In the genomic region with DNA sequence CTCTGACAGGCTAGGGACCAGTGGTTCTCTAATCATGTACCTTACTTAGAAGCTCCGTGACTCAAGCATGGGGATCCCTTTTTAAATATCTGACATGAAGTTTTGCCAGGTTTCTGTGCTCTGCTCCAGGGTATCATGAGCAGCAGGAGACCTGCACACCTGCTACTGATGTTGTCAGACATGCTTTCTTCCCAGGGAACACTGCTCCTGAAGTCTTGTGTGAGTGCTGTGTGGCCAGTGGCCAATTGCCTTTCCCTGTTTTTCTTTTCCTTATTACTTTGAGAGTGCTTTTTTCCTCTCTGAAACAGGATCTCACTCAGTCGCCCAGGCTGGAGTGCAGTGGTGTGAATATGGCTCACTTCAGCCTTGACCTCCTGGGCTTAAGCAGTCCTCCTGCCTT, we compare ENCODE assay signal across 29 cellular contexts.
"Had no signal": no experiment of that assay in that cellular context is flagged by ENCODE, and none has a peak within 500 bp of the region (broad histone marks: within the 10 kb centered on the region; RNA-seq: fewer than 3 reads in every experiment).

No MANE protein-coding gene starts in this region.

- H3K4me3 Mint-ChIP-seq: activated CD4-positive, alpha-beta memory T cell treated with anti-CD3 and anti-CD28 coated beads for 36 hours; activated naive CD4-positive, alpha-beta T cell treated with anti-CD3 and anti-CD28 coated beads for 36 hours; activated T-cell treated with anti-CD3 and anti-CD28 coated beads, Interleukin-2, amount 50 U/mL, for 4 hours; activated T-helper 1 cell treated with anti-CD3 and anti-CD28 coated beads, Interleukin-12 subunit alpha, Interleukin-12 subunit beta, Interleukin-2, Interleukin-4 antibody, amounts not matched to agents 30 ng/mL and 10 ng/mL and 1 ng/mL, durations not matched to agents 14 hours and 24 hours and 36 hours; brain had no signal

- H2AFZ ChIP-seq: PC-9 had no signal

- H3K27me3 ChIP-seq: adrenal gland had no signal

- H3K4me1 ChIP-seq: adrenal gland had no signal

- H3K36me3 ChIP-seq: adrenal gland, WERI-Rb-1 had no signal

- FAIRE-seq: astrocyte, RCC 7860 had no signal

- H3K27ac Mint-ChIP-seq: activated CD4-positive, alpha-beta memory T cell treated with anti-CD3 and anti-CD28 coated beads for 36 hours; activated naive CD4-positive, alpha-beta T cell treated with anti-CD3 and anti-CD28 coated beads for 36 hours; activated T-helper 1 cell treated with anti-CD3 and anti-CD28 coated beads, Interleukin-12 subunit alpha, Interleukin-12 subunit beta, Interleukin-2, Interleukin-4 antibody, amounts not matched to agents 30 ng/mL and 10 ng/mL and 1 ng/mL, durations not matched to agents 14 hours and 24 hours and 36 hours; brain had no signal

- H3K4me2 ChIP-seq: PC-9 had no signal

- ATAC-seq: activated naive CD4-positive, alpha-beta T cell treated with anti-CD3 and anti-CD28 coated beads, Interleukin-2, amount 50 U/mL, for 72 hours; activated T-cell treated with anti-CD3 and anti-CD28 coated beads, Interleukin-2, amount 50 U/mL, for 4 hours had no signal

- H3K27ac ChIP-seq: adrenal gland, PC-9, RWPE1, WERI-Rb-1 had no signal

- DNase-seq: activated CD4-positive, alpha-beta memory T cell treated with anti-CD3 and anti-CD28 coated beads for 36 hours; activated CD4-positive, alpha-beta T cell treated with anti-CD3 and anti-CD28 coated beads, Interleukin-2, amount 50 U/mL, for 1 hour; activated CD8-positive, alpha-beta memory T cell treated with anti-CD3 and anti-CD28 coated beads, Interleukin-2, amount 50 U/mL, for 4 hours; activated gamma-delta T cell treated with Interleukin-2 at 50 U/mL for 16 hours; activated naive CD4-positive, alpha-beta T cell treated with anti-CD3 and anti-CD28 coated beads for 36 hours; activated T-cell treated with anti-CD3 and anti-CD28 coated beads for 4 hours; activated T-cell treated with anti-CD3 and anti-CD28 coated beads, Interleukin-2, amount 50 U/mL, for 4 hours; adrenal gland; caudate nucleus; cerebellar nuclear complex; NCI-H1105; NCI-H1417 treated with DMSO at 0.1 percent for 48 hours; NCI-H187 treated with DMSO at 0.1 percent for 48 hours; NCI-H345; NCI-H510A; NCI-H526; NCI-H748 treated with DMSO at 0.1 percent for 48 hours; PC-9; Right ventricle myocardium superior; SW 1271; T-helper 1 cell; T1000; WERI-Rb-1 had no signal

- H3K27me3 Mint-ChIP-seq: activated CD4-positive, alpha-beta memory T cell treated with anti-CD3 and anti-CD28 coated beads for 36 hours had no signal

- H3K4me3 ChIP-seq: adrenal gland, PC-9 had no signal
